Comparison of ENCODE assay signal across 15 cellular contexts in genomic region chr5:124663101-124663506, GRCh38.
DNase-seq lines count a peak whose midpoint lies in the region; ATAC-seq, FAIRE-seq and TF ChIP-seq lines count a peak whose summit lies in the region.
"Had no signal": no experiment of that assay in that cellular context is flagged by ENCODE, and none has a peak within 500 bp of the region (broad histone marks: within the 10 kb centered on the region; RNA-seq: fewer than 3 reads in every experiment).

No MANE protein-coding gene starts in this region.

- no peak overlapping the region for H2AFZ ChIP-seq in neural progenitor cell (replicated peaks)

- H3K4me3 ChIP-seq in duodenal mucosa (ENCODE audit: low read depth in 1 of 2, low read length in 2 of 2): peak overlapping the region in 1 of 2 donors; percentile 26
- H3K4me3 ChIP-seq in neural progenitor cell: no peak overlapping the region
- H3K4me3 ChIP-seq: tibial nerve had no signal

- H3K27me3 ChIP-seq in duodenal mucosa (ENCODE audit: control insufficient read depth in 1 of 2, insufficient read depth in 2 of 2, low read length in 2 of 2): no peaks in the 10 kb centered on the region
- no peaks in the 10 kb centered on the region for H3K27me3 ChIP-seq in neural progenitor cell
- H3K27me3 ChIP-seq: tibial nerve had no signal

- H3K9me3 Mint-ChIP-seq in Calu3 (ENCODE audit: low read depth, unreplicated experiment) (no peaks in the 10 kb centered on the region), neural progenitor cell (no peaks in the 10 kb centered on the region)
- H3K9me3 Mint-ChIP-seq: central memory CD8-positive, alpha-beta T cell had no signal

- intact Hi-C loops in Calu3 (cut with micrococcal nuclease; ENCODE audit: unreplicated experiment): loop anchor here (5.0 to 10.0 kb wide), 7 partner anchors 81 to 822 kb away; no protein-coding TSS in a partner anchor

- H3F3A ChIP-seq in neural progenitor cell (ENCODE audit: low read depth): peaks cover 67% of the 10 kb centered on the region

- H3K79me2 ChIP-seq in neural progenitor cell (ENCODE audit: low read depth): peaks cover 99% of the 10 kb centered on the region

- BruUV-seq in Calu3 (replicated peaks; lab: Mats Ljungman, UMichigan): no TSS peak

- H3K36me3 Mint-ChIP-seq in Calu3 (ENCODE audit: insufficient read depth, unreplicated experiment): peaks cover 11% of the 10 kb centered on the region
- H3K36me3 Mint-ChIP-seq in neural progenitor cell: peaks cover 12% of the 10 kb centered on the region

- TF ChIP-seq CTCF in Calu3 (IDR thresholded peaks at IDR 0.05; ENCODE audit: unreplicated experiment) (no peak), neural progenitor cell (IDR thresholded peaks at IDR 0.05) (no peak)

- peaks cover 52% of the 10 kb centered on the region for H3K4me1 Mint-ChIP-seq in Calu3 (ENCODE audit: low read depth, unreplicated experiment)
- H3K4me1 Mint-ChIP-seq in neural progenitor cell: peaks cover 94% of the 10 kb centered on the region
- H3K4me1 Mint-ChIP-seq: central memory CD8-positive, alpha-beta T cell had no signal

- no peak for ATAC-seq in HG03025 (IDR thresholded peaks at IDR 0.05; ENCODE audit: low FRiP score, unreplicated experiment)
- ATAC-seq: sciatic nerve had no signal

- CTCF ChIA-PET in Calu3 (lab: Charles Lee): no interaction called here

- peak; percentile 21 for DNase-seq in Calu3
- peak; percentile 37 for DNase-seq in NCI-H1048 (lab: John Stamatoyannopoulos, UW)
- DNase-seq in neural progenitor cell (ENCODE audit: low spot score): peak; percentile 45
- no peak for DNase-seq in urothelium cell line (ENCODE audit: low spot score)
- DNase-seq in activated gamma-delta T cell treated with Interleukin-2 at 50 U/mL for 16 hours: no peak
- DNase-seq in NCI-H1436 (lab: John Stamatoyannopoulos, UW): no peak
- DNase-seq: activated CD4-positive, CD25-positive, alpha-beta regulatory T cell treated with anti-CD3 and anti-CD28 coated beads, Interleukin-2, amount 50 U/mL, for 72 hours; NCI-H446; SK-N-SH had no signal

- peaks cover 98% of the 10 kb centered on the region for H4K20me1 ChIP-seq in neural progenitor cell (ENCODE audit: low read depth)

- H3K27me3 Mint-ChIP-seq in Calu3 (ENCODE audit: unreplicated experiment): no peaks in the 10 kb centered on the region
- peaks cover under 1% of the 10 kb centered on the region for H3K27me3 Mint-ChIP-seq in neural progenitor cell (ENCODE audit: insufficient read depth, low read depth)
- H3K27me3 Mint-ChIP-seq: central memory CD8-positive, alpha-beta T cell had no signal

- H3K9me3 ChIP-seq in duodenal mucosa (ENCODE audit: control insufficient read depth in 1 of 2, low read length in 2 of 2) (no peaks in the 10 kb centered on the region), neural progenitor cell (ENCODE audit: low read depth) (no peaks in the 10 kb centered on the region)
- H3K9me3 ChIP-seq: SK-N-SH, tibial nerve had no signal

- peak overlapping the region; percentile 47 for H3K27ac ChIP-seq in duodenal mucosa (ENCODE audit: low read depth, low read length)
- peak overlapping the region; percentile 4 for H3K27ac ChIP-seq in neural progenitor cell
- H3K27ac ChIP-seq: KMS-11 had no signal

- H3K4me1 ChIP-seq in duodenal mucosa (ENCODE audit: control insufficient read depth in 1 of 2, insufficient read depth in 2 of 2, low read length in 2 of 2) (peaks cover 55 to 64% of the 10 kb centered on the region in 2 donors), neural progenitor cell (peaks cover 88% of the 10 kb centered on the region)

- H3K36me3 ChIP-seq in duodenal mucosa (ENCODE audit: control insufficient read depth in 1 of 2, insufficient read depth in 2 of 2, low read length in 2 of 2) (no peaks in the 10 kb centered on the region), neural progenitor cell (no peaks in the 10 kb centered on the region)
- H3K36me3 ChIP-seq: tibial nerve had no signal

- no peak for FAIRE-seq in urothelium cell line (lab: Jason Lieb, UNC)

- H3K4me2 ChIP-seq in neural progenitor cell: peak overlapping the region; percentile 75
- H3K4me2 ChIP-seq: KMS-11, SK-N-SH had no signal

- H3K4me3 Mint-ChIP-seq in Calu3 (ENCODE audit: low read depth, unreplicated experiment) (no peak overlapping the region), neural progenitor cell (peak overlapping the region; percentile 38)
- H3K4me3 Mint-ChIP-seq: central memory CD8-positive, alpha-beta T cell had no signal

- peak overlapping the region; percentile 98 for H3K27ac Mint-ChIP-seq in Calu3 (ENCODE audit: unreplicated experiment)
- peak overlapping the region; percentile 90 for H3K27ac Mint-ChIP-seq in neural progenitor cell

- peak overlapping the region in 1 of 2 donors; percentile 3 for H3K9ac ChIP-seq in duodenal mucosa (ENCODE audit: low read depth in 1 of 2, low read length in 2 of 2)
- H3K9ac ChIP-seq in neural progenitor cell: no peak overlapping the region
- H3K9ac ChIP-seq: KMS-11, SK-N-SH had no signal

Comparison
In these comparisons a context has a peak if more than half of its experiments do, and no peak if none do; other contexts are left out.
1. DNase-seq: peak in Calu3 (single experiment), NCI-H1048 (single experiment) and neural progenitor cell (single experiment); none in urothelium cell line (single experiment), activated gamma-delta T cell treated with Interleukin-2 at 50 U/mL for 16 hours (single experiment) and NCI-H1436 (single experiment).